ENCODE assay signal across 1 cellular context in the genomic region with DNA sequence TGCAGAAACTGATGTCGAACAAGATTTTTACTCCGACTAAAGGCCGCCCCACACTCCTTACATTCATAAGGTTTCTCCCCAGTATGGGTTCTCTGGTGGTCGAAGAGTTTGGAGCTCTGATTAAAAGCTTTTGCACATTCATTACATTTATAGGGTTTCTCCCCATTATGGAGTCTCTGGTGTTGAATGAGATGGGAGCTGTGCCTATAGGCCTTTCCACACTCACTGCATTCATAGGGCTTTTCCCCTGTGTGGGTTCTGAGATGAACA.
A peak's percentile ranks its signal among the peaks of the same experiment; 100 is the strongest.
TF ChIP-seq lines count a peak whose summit lies in the region.

No MANE protein-coding gene starts in this region.

TF ChIP-seq in HCT116, 20 proteins besides CTCF, POLR2A, EP300 and RAD21:
- TF ChIP-seq ZNF274 (IDR thresholded peaks at IDR 0.05; ENCODE audit: low read depth, low read length): 0 out of 2 replicates have a peak, but pooled peaks have one; percentile 1
TF ChIP-seq in HCT116: peak in this region for 1; not testable (repeated sequence) for 19.
